In the genomic region with DNA sequence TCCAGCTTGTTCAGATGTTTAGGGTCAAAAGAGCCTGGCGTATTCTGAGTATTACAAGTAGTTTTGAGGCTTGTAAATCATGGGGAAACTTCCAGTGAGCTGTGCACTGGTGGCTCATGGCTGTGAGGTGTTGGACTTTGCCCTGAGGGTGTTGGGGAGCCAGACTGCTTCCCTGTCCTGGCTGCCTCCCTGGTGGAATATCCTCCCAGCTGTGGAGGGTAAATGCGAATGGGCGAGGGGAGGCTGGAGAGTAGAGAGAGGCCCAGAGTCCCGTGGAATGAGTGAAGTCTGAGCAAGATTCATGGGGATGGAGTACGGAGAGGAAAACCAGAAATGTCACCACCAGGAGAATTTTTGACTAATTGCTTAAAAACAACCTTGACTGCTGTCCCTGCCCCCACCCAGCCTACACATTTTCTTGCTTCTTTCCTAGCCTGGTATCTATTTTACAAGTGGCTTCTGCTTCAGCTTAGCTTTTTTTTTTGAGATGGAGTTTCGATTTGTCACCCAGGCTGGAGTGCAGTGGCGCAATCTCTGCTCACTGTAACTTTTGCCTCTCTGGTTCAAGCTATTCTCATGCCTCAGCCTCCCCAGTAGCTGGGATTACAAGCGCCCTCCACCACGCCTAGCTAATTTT, we compare ENCODE assay signal across 9 cellular contexts. TPM values are rescaled to one million over a fixed set of nuclear protein-coding genes. Genes with fewer than 3 reads are reported as not detected.
DNase-seq lines count a peak whose midpoint lies in the region; ATAC-seq, FAIRE-seq and TF ChIP-seq lines count a peak whose summit lies in the region.
"Had no signal": no experiment of that assay in that cellular context is flagged by ENCODE, and none has a peak within 500 bp of the region (broad histone marks: within the 10 kb centered on the region; RNA-seq: fewer than 3 reads in every experiment).

No MANE protein-coding gene starts in this region.

- H4K20me1 ChIP-seq in SK-N-SH (ENCODE audit: insufficient read depth) (peaks cover 42% of the 10 kb centered on the region), H1 (replicated peaks in 1 of 2; ENCODE audit: control insufficient read depth in 1 of 2, insufficient read depth in 2 of 2, low read length in 2 of 2) (peaks cover 22 to 32% of the 10 kb centered on the region in 2 experiments)

- WGBS in SK-N-SH (ENCODE audit: low lambda C conversion rate) = 93% methylated on average over 9 of the region's 9 CpGs
- 97% methylated on average over 7 of the region's 9 CpGs; no CpG with 5 or more reads in 1 of the 2 experiments for WGBS in H1 (ENCODE audit: extremely low coverage in 1 of 2, insufficient coverage in 1 of 2, insufficient read length in 1 of 2, insufficient replicate concordance in 2 of 2, low coverage in 1 of 2, low lambda C conversion rate in 2 of 2, missing lambda C conversion rate in 1 of 2), 2 experiments

- TF ChIP-seq RAD21 in SK-N-SH (IDR thresholded peaks at IDR 0.05; ENCODE audit: low read length) = no peak
- no peak for TF ChIP-seq RAD21 in H1 (IDR thresholded peaks at IDR 0.05 in 1 of 2, conservative IDR thresholded peaks at IDR 0.05 in 1 of 2; ENCODE audit: low read depth in 2 of 2, low read length in 2 of 2)

- H3K4me1 ChIP-seq in SK-N-SH (ENCODE audit: control insufficient read depth in 1 of 2, insufficient read depth in 2 of 2, low read depth in 1 of 2, low read length in 1 of 2) (peaks cover 10 to 14% of the 10 kb centered on the region in 2 experiments; a peak in 2 of 4 replicates), H1 (replicated peaks in 1 of 4; ENCODE audit: control insufficient read depth in 3 of 4, insufficient read depth in 4 of 4, low read length in 3 of 4) (peaks cover 0 to under 1% (median 0%) of the 10 kb centered on the region in 4 experiments; a peak in 3 of 7 replicates)

- FAIRE-seq in H1 (lab: Jason Lieb, UNC) = no peak

- no peak overlapping the region for H2BK12ac ChIP-seq in H1 (ENCODE audit: low read depth, low read length)

- H2AK5ac ChIP-seq in H1 (ENCODE audit: low read depth, low read length) = no peak overlapping the region

- no peak for TF ChIP-seq CTCF in SK-N-SH (IDR thresholded peaks at IDR 0.05)
- TF ChIP-seq CTCF in H1 (IDR thresholded peaks at IDR 0.05; ENCODE audit: control extremely low read depth in 1 of 3, insufficient read depth in 1 of 3, low read depth in 1 of 3, low read length in 3 of 3) = no peak

- no peak overlapping the region; the same call in 1 of the 2 replicates for H3K9ac ChIP-seq in SK-N-SH
- peak overlapping the region in 2 of 4 experiments; percentile 26 to 41; a peak in 4 of 7 replicates for H3K9ac ChIP-seq in H1 (replicated peaks in 1 of 4; ENCODE audit: extremely low read depth in 1 of 4, low read depth in 3 of 4, low read length in 3 of 4)

- TF ChIP-seq POLR2A in H1 (IDR thresholded peaks at IDR 0.05; ENCODE audit: control extremely low read depth in 1 of 2, low read depth in 2 of 2, low read length in 2 of 2) = peak; percentile 24 to 46; a peak in 2 of 3 replicates

- no peak overlapping the region for H4K8ac ChIP-seq in H1 (ENCODE audit: extremely low read depth, insufficient read depth, low read length)

- no peak overlapping the region for H3K14ac ChIP-seq in H1 (ENCODE audit: insufficient read length)

- no peak overlapping the region for H4K91ac ChIP-seq in H1 (replicated peaks; ENCODE audit: insufficient read length, low read length)

- no peak overlapping the region for H3K18ac ChIP-seq in H1 (ENCODE audit: extremely low read depth, low read length)

- no peak for TF ChIP-seq EP300 in SK-N-SH (IDR thresholded peaks at IDR 0.05; ENCODE audit: borderline replicate concordance in 1 of 2, low read depth in 1 of 2, low read length in 1 of 2)
- TF ChIP-seq EP300 in H1 (IDR thresholded peaks at IDR 0.05; ENCODE audit: borderline replicate concordance in 1 of 2, low read depth in 2 of 2, low read length in 2 of 2) = no peak

- no peak overlapping the region for H2BK15ac ChIP-seq in H1 (ENCODE audit: low read length)

- H3K4me2 ChIP-seq in SK-N-SH = peak overlapping the region; percentile 38; the same call in 1 of the 2 replicates
- peak overlapping the region; percentile 34 to 56 for H3K4me2 ChIP-seq in H1 (ENCODE audit: insufficient read depth in 1 of 2, low read depth in 2 of 2, low read length in 2 of 2)

- no peak overlapping the region for H2BK20ac ChIP-seq in H1 (ENCODE audit: low read length)

- H3K36me3 ChIP-seq in SK-N-SH (replicated peaks in 1 of 2; ENCODE audit: control insufficient read depth in 1 of 2, insufficient read depth in 2 of 2, low read length in 1 of 2) (peaks cover 15 to 34% of the 10 kb centered on the region in 2 experiments), H1 (ENCODE audit: control insufficient read depth in 2 of 4, insufficient read depth in 4 of 4, low read length in 3 of 4) (peaks cover 21 to 64% (median 42%) of the 10 kb centered on the region in 4 experiments; a peak in 7 of 8 replicates)

- H3K4me3 ChIP-seq in GM08714 (ENCODE audit: low read length) (peak overlapping the region; percentile 10; the same call in 1 of the 2 replicates), SK-N-SH (ENCODE audit: low read depth in 2 of 2, low read length in 1 of 2) (no peak overlapping the region), H1 (ENCODE audit: extremely low read depth in 1 of 4, insufficient read depth in 2 of 4, low read depth in 3 of 4, low read length in 4 of 4) (peak overlapping the region in 1 of 4 experiments; percentile 31; a peak in 2 of 8 replicates)

- no peaks in the 10 kb centered on the region for H3K9me2 ChIP-seq in SK-N-SH

- H2AFZ ChIP-seq in SK-N-SH (ENCODE audit: low read depth) (no peak overlapping the region), H1 (ENCODE audit: low read length) (no peak overlapping the region)

- H3K56ac ChIP-seq in H1 (replicated peaks; ENCODE audit: insufficient read length, low read depth, low read length) = no peak overlapping the region

- H3K79me2 ChIP-seq in SK-N-SH (ENCODE audit: insufficient read depth) (peaks cover 85% of the 10 kb centered on the region), H1 (ENCODE audit: control insufficient read depth in 1 of 2, insufficient read depth in 2 of 2, low read length in 2 of 2) (peaks cover 43 to 77% of the 10 kb centered on the region in 2 experiments)

- H3K23me2 ChIP-seq in H1 (ENCODE audit: low read depth, low read length) = peaks cover 7% of the 10 kb centered on the region

- H3F3A ChIP-seq in SK-N-SH (replicated peaks; ENCODE audit: insufficient read depth) = peaks cover 6% of the 10 kb centered on the region

- no peak overlapping the region for H3K23ac ChIP-seq in H1 (ENCODE audit: insufficient read length)

- no peaks in the 10 kb centered on the region for H3K9me3 ChIP-seq in SK-N-SH
- no peaks in the 10 kb centered on the region for H3K9me3 ChIP-seq in H1 (ENCODE audit: insufficient read depth in 2 of 2, low read depth in 1 of 2, low read length in 1 of 2)

- CTCF ChIA-PET in SK-N-SH (lab: Yijun Ruan, JAX) = interaction anchor here (0.6 kb wide), 1 partner anchor 1684 kb away, joined by 3 read pairs; no protein-coding TSS in a partner anchor
- CTCF ChIA-PET in H1 (lab: Charles Lee; ENCODE audit: partially characterized antibody) = interaction anchor here (0.6 to 3.4 kb wide), 6 partner anchors 12 to 495 kb away, joined by 3 to 14 read pairs (median 4); no protein-coding TSS in a partner anchor

- H3K4ac ChIP-seq in H1 (replicated peaks; ENCODE audit: insufficient read length, low read depth, low read length) = no peak overlapping the region

- POLR2A ChIA-PET in SK-N-SH (lab: Yijun Ruan, JAX) (no interaction called here), H1 (lab: Charles Lee; ENCODE audit: partially characterized antibody) (interaction anchor here (0.7 to 15.7 kb wide), 7 partner anchors 12 to 124 kb away, joined by 3 to 399 read pairs (median 6); a partner anchor contains a TSS)

- H3K79me1 ChIP-seq in H1 (ENCODE audit: low read depth, low read length) = peaks cover 7% of the 10 kb centered on the region

- H2BK120ac ChIP-seq in H1 (replicated peaks; ENCODE audit: low read depth, low read length) = no peak overlapping the region

- DNase-seq in SK-N-SH (no peak), H1 (ENCODE audit: low read depth in 1 of 2, low spot score in 2 of 2) (no peak), 8988T (no peak), NCI-H1930 (lab: John Stamatoyannopoulos, UW) (no peak)
- DNase-seq in stimulated activated CD4-positive, alpha-beta T cell treated with anti-CD3 and anti-CD28 coated beads, Interleukin-12 subunit alpha, Interleukin-12 subunit beta, amount 100 ng/mL, for 4 hours = peak; percentile 58
- DNase-seq: activated gamma-delta T cell had no signal

- no peak for ATAC-seq in GM19395 (IDR thresholded peaks at IDR 0.05; ENCODE audit: unreplicated experiment)
- no peak for ATAC-seq in GM18858 (IDR thresholded peaks at IDR 0.05; ENCODE audit: unreplicated experiment)

- no peak overlapping the region for H2BK5ac ChIP-seq in H1 (ENCODE audit: low read depth, low read length)

- H3K27me3 ChIP-seq in SK-N-SH (ENCODE audit: insufficient read depth) (no peaks in the 10 kb centered on the region), H1 (replicated peaks in 1 of 4; ENCODE audit: control insufficient read depth in 3 of 4, extremely low read depth in 1 of 4, insufficient read depth in 3 of 4, low read length in 3 of 4) (no peaks in the 10 kb centered on the region)

- H3K27ac ChIP-seq in SK-N-SH (ENCODE audit: low read depth in 2 of 2, low read length in 1 of 2) (no peak overlapping the region), H1 (ENCODE audit: low read depth, low read length) (no peak overlapping the region)

- no peak overlapping the region for H4K5ac ChIP-seq in H1 (ENCODE audit: insufficient read length, low read depth, low read length)

RNA-seq across cellular contexts. Expression of a gene that starts 3.7 kb away (rescaled TPM):
- polyA plus RNA-seq in SK-N-SH (2012; rRNA removed) (69.5 and 121 TPM in 2 replicates), H1 (2011; rRNA removed) (202 and 283 TPM in 2 replicates)
- 64.4 and 91.0 TPM in 2 replicates for polyA plus RNA-seq in SK-N-SH (2012; cell fraction: cytosol; rRNA removed)
- 274 and 286 TPM in 2 replicates for polyA plus RNA-seq in SK-N-SH (2012; cell fraction: nucleus; rRNA removed)
- 201 and 220 TPM in 2 replicates for total RNA-seq in H1 (2021; fragmentation: NEBNext Ultra II Directional; extraction: Animal tissue kit (Norgen Biotek cat#: 25700))
- 244 TPM for polyA plus RNA-seq in H1 (2011; cell fraction: cytosol; rRNA removed)
- 580 TPM for polyA plus RNA-seq in H1 (2011; cell fraction: nucleus; rRNA removed)
- polyA plus RNA-seq in H1 (2012, experiment 1 of 2) = 183 to 289 TPM (median 274 TPM) in 4 replicates
- polyA plus RNA-seq in H1 (2012, experiment 2 of 2) = 187 TPM
- 254 TPM for polyA plus RNA-seq in H1 (2013, experiment 1 of 2)
- polyA plus RNA-seq in H1 (2013, experiment 2 of 2) = 247 TPM
- 310 and 364 TPM in 2 replicates for polyA minus RNA-seq in H1 (2011; rRNA and poly(A)+ RNA removed)
- polyA minus RNA-seq in H1 (2011; cell fraction: cytosol; rRNA and poly(A)+ RNA removed) = 247 TPM
- polyA minus RNA-seq in H1 (2011; cell fraction: nucleus; rRNA and poly(A)+ RNA removed) = 135 TPM

RNA-seq across cellular contexts. Expression of a gene that starts 4.5 kb away (rescaled TPM):
- polyA plus RNA-seq in SK-N-SH (2012; rRNA removed) = 4.5 and 6.4 TPM in 2 replicates
- 3.1 and 3.7 TPM in 2 replicates for polyA plus RNA-seq in SK-N-SH (2012; cell fraction: cytosol; rRNA removed)
- 12.9 and 13.9 TPM in 2 replicates for polyA plus RNA-seq in SK-N-SH (2012; cell fraction: nucleus; rRNA removed)
- total RNA-seq in H1 (2021; fragmentation: NEBNext Ultra II Directional; extraction: Animal tissue kit (Norgen Biotek cat#: 25700)) = 24.8 and 26.5 TPM in 2 replicates
- polyA plus RNA-seq in H1 (2011; rRNA removed) = 24.1 and 30.3 TPM in 2 replicates
- 15.6 TPM for polyA plus RNA-seq in H1 (2011; cell fraction: cytosol; rRNA removed)
- polyA plus RNA-seq in H1 (2011; cell fraction: nucleus; rRNA removed) = 50.3 TPM
- 25.7 to 38.2 TPM (median 32.4 TPM) in 4 replicates for polyA plus RNA-seq in H1 (2012, experiment 1 of 2)
- polyA plus RNA-seq in H1 (2012, experiment 2 of 2) = 21.4 TPM
- 16.8 TPM for polyA plus RNA-seq in H1 (2013, experiment 1 of 2)
- 15.6 TPM for polyA plus RNA-seq in H1 (2013, experiment 2 of 2)
- polyA minus RNA-seq in H1 (2011; rRNA and poly(A)+ RNA removed) = 10.9 and 13.6 TPM in 2 replicates
- polyA minus RNA-seq in H1 (2011; cell fraction: cytosol; rRNA and poly(A)+ RNA removed) = 18.9 TPM
- 10.9 TPM for polyA minus RNA-seq in H1 (2011; cell fraction: nucleus; rRNA and poly(A)+ RNA removed)

RNA-seq across cellular contexts. Expression of a gene that starts 20.6 kb away (rescaled TPM):
- polyA plus RNA-seq in SK-N-SH (2012; rRNA removed) (0.47 TPM in 1 of 2 replicates, not detected in the other), H1 (2011; rRNA removed) (not detected in 2 replicates)
- 0.38 TPM in 1 of 2 replicates, not detected in the other for polyA plus RNA-seq in SK-N-SH (2012; cell fraction: cytosol; rRNA removed)
- polyA plus RNA-seq in SK-N-SH (2012; cell fraction: nucleus; rRNA removed) = 0.22 and 0.50 TPM in 2 replicates
- not detected in 2 replicates for total RNA-seq in H1 (2021; fragmentation: NEBNext Ultra II Directional; extraction: Animal tissue kit (Norgen Biotek cat#: 25700))
- polyA plus RNA-seq in H1 (2011; cell fraction: cytosol; rRNA removed) = not detected
- polyA plus RNA-seq in H1 (2011; cell fraction: nucleus; rRNA removed) = 1.3 TPM
- 0.56 TPM in 1 of 4 replicates, not detected in the others for polyA plus RNA-seq in H1 (2012, experiment 1 of 2)
- polyA plus RNA-seq in H1 (2012, experiment 2 of 2) = not detected
- polyA plus RNA-seq in H1 (2013, experiment 1 of 2) = 0.26 TPM
- 0.11 TPM for polyA plus RNA-seq in H1 (2013, experiment 2 of 2)
- not detected in 2 replicates for polyA minus RNA-seq in H1 (2011; rRNA and poly(A)+ RNA removed)
- not detected for polyA minus RNA-seq in H1 (2011; cell fraction: cytosol; rRNA and poly(A)+ RNA removed)
- polyA minus RNA-seq in H1 (2011; cell fraction: nucleus; rRNA and poly(A)+ RNA removed) = not detected

RNA-seq across cellular contexts. Expression of a gene that starts 23.3 kb away (rescaled TPM):
- polyA plus RNA-seq in SK-N-SH (2012; rRNA removed) (49.1 and 53.2 TPM in 2 replicates), H1 (2011; rRNA removed) (28.6 and 42.1 TPM in 2 replicates)
- polyA plus RNA-seq in SK-N-SH (2012; cell fraction: cytosol; rRNA removed) = 25.6 and 37.3 TPM in 2 replicates
- 72.9 and 92.4 TPM in 2 replicates for polyA plus RNA-seq in SK-N-SH (2012; cell fraction: nucleus; rRNA removed)
- total RNA-seq in H1 (2021; fragmentation: NEBNext Ultra II Directional; extraction: Animal tissue kit (Norgen Biotek cat#: 25700)) = 15.8 and 15.9 TPM in 2 replicates
- 29.6 TPM for polyA plus RNA-seq in H1 (2011; cell fraction: cytosol; rRNA removed)
- polyA plus RNA-seq in H1 (2011; cell fraction: nucleus; rRNA removed) = 33.6 TPM
- 9.8 to 26.8 TPM (median 21.5 TPM) in 4 replicates for polyA plus RNA-seq in H1 (2012, experiment 1 of 2)
- 21.1 TPM for polyA plus RNA-seq in H1 (2012, experiment 2 of 2)
- 11.6 TPM for polyA plus RNA-seq in H1 (2013, experiment 1 of 2)
- 13.2 TPM for polyA plus RNA-seq in H1 (2013, experiment 2 of 2)
- 7.0 and 9.0 TPM in 2 replicates for polyA minus RNA-seq in H1 (2011; rRNA and poly(A)+ RNA removed)
- polyA minus RNA-seq in H1 (2011; cell fraction: cytosol; rRNA and poly(A)+ RNA removed) = 8.1 TPM
- 4.1 TPM for polyA minus RNA-seq in H1 (2011; cell fraction: nucleus; rRNA and poly(A)+ RNA removed)

RNA-seq across cellular contexts. Expression of a gene that starts 37.8 kb away (rescaled TPM):
- polyA plus RNA-seq in SK-N-SH (2012; rRNA removed) (6.3 and 7.4 TPM in 2 replicates), H1 (2011; rRNA removed) (5.2 and 7.8 TPM in 2 replicates)
- 4.2 and 5.7 TPM in 2 replicates for polyA plus RNA-seq in SK-N-SH (2012; cell fraction: cytosol; rRNA removed)
- polyA plus RNA-seq in SK-N-SH (2012; cell fraction: nucleus; rRNA removed) = 11.9 and 12.2 TPM in 2 replicates
- total RNA-seq in H1 (2021; fragmentation: NEBNext Ultra II Directional; extraction: Animal tissue kit (Norgen Biotek cat#: 25700)) = 8.9 and 9.5 TPM in 2 replicates
- 7.0 TPM for polyA plus RNA-seq in H1 (2011; cell fraction: cytosol; rRNA removed)
- 12.2 TPM for polyA plus RNA-seq in H1 (2011; cell fraction: nucleus; rRNA removed)
- 6.0 to 9.0 TPM (median 8.9 TPM) in 4 replicates for polyA plus RNA-seq in H1 (2012, experiment 1 of 2)
- 8.4 TPM for polyA plus RNA-seq in H1 (2012, experiment 2 of 2)
- 3.4 TPM for polyA plus RNA-seq in H1 (2013, experiment 1 of 2)
- polyA plus RNA-seq in H1 (2013, experiment 2 of 2) = 3.4 TPM
- 8.5 and 11.8 TPM in 2 replicates for polyA minus RNA-seq in H1 (2011; rRNA and poly(A)+ RNA removed)
- polyA minus RNA-seq in H1 (2011; cell fraction: cytosol; rRNA and poly(A)+ RNA removed) = 6.2 TPM
- 7.3 TPM for polyA minus RNA-seq in H1 (2011; cell fraction: nucleus; rRNA and poly(A)+ RNA removed)
